In the genomic region with DNA sequence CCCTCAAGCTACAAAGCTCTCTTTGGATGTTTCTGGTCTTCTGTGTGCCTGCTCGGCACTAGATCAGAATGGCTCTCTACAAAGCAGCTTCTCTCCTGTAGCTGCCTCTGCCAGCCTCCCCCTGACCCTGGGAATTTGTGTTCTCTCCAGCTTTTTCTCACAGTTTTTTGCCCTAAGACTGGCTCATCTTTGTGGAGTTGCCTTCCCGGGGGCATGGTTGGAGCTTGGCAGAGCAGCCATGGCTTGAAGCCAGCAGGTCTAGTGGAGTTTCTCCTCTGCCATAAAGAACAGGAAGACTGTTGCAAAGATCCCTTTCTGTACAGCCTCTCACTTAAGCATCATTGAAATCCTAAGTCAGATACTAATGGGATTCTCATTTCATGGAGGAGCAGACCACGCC, we compare ENCODE assay signal across 11 cellular contexts.
"Had no signal": no experiment of that assay in that cellular context is flagged by ENCODE, and none has a peak within 500 bp of the region (broad histone marks: within the 10 kb centered on the region; RNA-seq: fewer than 3 reads in every experiment).

No MANE protein-coding gene starts in this region.

- H3K36me3 ChIP-seq: pancreas, thoracic aorta had no signal

- ATAC-seq: pancreas; stimulated activated naive CD8-positive, alpha-beta T cell treated with anti-CD3 and anti-CD28 coated beads, Interleukin-15, amount 100 ng/mL, for 72 hours had no signal

- H3K9me3 ChIP-seq: pancreas, thoracic aorta had no signal

- H3K4me3 ChIP-seq: coronary artery, pancreas, thoracic aorta had no signal

- H3K27me3 ChIP-seq: pancreas had no signal

- H3K4me1 ChIP-seq: pancreas had no signal

- H3K27ac ChIP-seq: coronary artery, pancreas, thoracic aorta had no signal

- DNase-seq: activated B cell treated with CpG ODN at 0.5 μM for 24 hours; activated CD4-positive, alpha-beta T cell treated with anti-CD3 and anti-CD28 coated beads, Interleukin-2, amount 10 ng/mL, durations not matched to agents 24 days and 14 days; activated naive CD4-positive, alpha-beta T cell; caudate nucleus; effector CD8-positive, alpha-beta T cell; pancreas; stimulated activated CD4-positive, alpha-beta T cell treated with anti-CD3 and anti-CD28 coated beads, Interleukin-15, amount 100 ng/mL, for 24 hours; stimulated activated CD4-positive, alpha-beta T cell treated with anti-CD3 and anti-CD28 coated beads, Interleukin-4, amount 100 ng/mL, for 24 hours; stimulated activated naive CD8-positive, alpha-beta T cell treated with anti-CD3 and anti-CD28 coated beads, Interleukin-15, amount 100 ng/mL, for 72 hours had no signal
